ENCODE assay signal across 8 cellular contexts in the genomic region with DNA sequence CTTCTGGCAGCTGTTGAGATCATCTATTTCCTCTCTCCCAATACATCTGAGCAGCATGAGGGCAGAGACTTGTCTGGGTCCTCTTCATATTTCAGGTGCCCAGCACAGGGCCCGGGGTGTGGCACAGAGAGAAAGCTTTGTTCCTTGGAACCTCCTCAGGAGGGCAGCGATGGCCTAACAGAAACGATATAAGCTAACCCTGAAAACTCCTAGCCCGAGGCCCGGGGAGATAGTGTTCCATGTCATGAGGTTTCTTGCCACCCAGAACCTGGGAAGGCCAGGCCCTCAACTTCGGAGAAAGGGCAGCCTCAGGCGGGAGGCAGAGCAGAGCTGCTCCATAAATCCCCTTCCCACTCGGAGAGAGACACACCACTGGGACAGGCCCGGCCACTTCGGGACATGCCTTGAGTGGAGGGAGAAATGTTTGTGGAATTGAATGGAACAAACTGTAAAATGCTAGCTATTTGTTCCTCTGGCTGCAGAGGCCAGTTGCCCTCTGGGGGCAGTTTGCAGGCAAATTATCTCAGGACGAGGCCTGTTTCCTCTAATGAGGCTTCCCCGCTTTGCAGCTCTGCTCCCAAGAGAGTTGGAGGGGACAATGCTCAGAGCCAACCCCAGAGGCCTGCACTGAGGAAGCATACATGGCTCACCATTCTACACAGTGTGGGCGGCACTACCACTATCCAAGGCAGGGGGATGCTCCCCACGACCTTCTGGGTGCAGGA. TPM values are rescaled to one million over a fixed set of nuclear protein-coding genes. Genes with fewer than 3 reads are reported as not detected.
A peak's percentile ranks its signal among the peaks of the same experiment; 100 is the strongest.
DNase-seq lines count a peak whose midpoint lies in the region; ATAC-seq and TF ChIP-seq lines count a peak whose summit lies in the region.

No MANE protein-coding gene starts in this region.

- H3K4me1 ChIP-seq in Peyer's patch = peaks cover 24 to 98% (median 37%) of the 10 kb centered on the region in 4 donors
- peaks cover 98 to 100% (median 100%) of the 10 kb centered on the region in 4 donors for H3K4me1 ChIP-seq in esophagus muscularis mucosa
- H3K4me1 ChIP-seq in gastrocnemius medialis = peaks cover 41 to 57% of the 10 kb centered on the region in 2 donors

- TF ChIP-seq POLR2A in Peyer's patch (IDR thresholded peaks at IDR 0.05) (no peak), esophagus muscularis mucosa (IDR thresholded peaks at IDR 0.05; ENCODE audit: low read depth) (no peak), gastrocnemius medialis (IDR thresholded peaks at IDR 0.05) (no peak)

- intact Hi-C loops in esophagus muscularis mucosa (cut with DNase I) = no loop called here
- intact Hi-C loops in gastrocnemius medialis (cut with DNase I; ENCODE audit: low total_unique reads) = no loop called here

- no peak for TF ChIP-seq CTCF in Peyer's patch (IDR thresholded peaks at IDR 0.05)
- no peak for TF ChIP-seq CTCF in esophagus muscularis mucosa (IDR thresholded peaks at IDR 0.05)
- no peak for TF ChIP-seq CTCF in gastrocnemius medialis (IDR thresholded peaks at IDR 0.05 in 4 of 5, conservative IDR thresholded peaks at IDR 0.05 in 1 of 5)

- no peak for TF ChIP-seq EP300 in esophagus muscularis mucosa (IDR thresholded peaks at IDR 0.05)

- no peaks in the 10 kb centered on the region for H3K27me3 ChIP-seq in Peyer's patch
- H3K27me3 ChIP-seq in esophagus muscularis mucosa = no peaks in the 10 kb centered on the region
- H3K27me3 ChIP-seq in gastrocnemius medialis = no peaks in the 10 kb centered on the region

- 18% methylated on average over 11 of the region's 14 CpGs for WGBS in esophagus muscularis mucosa

- peak overlapping the region; percentile 41 to 95 (median 83) for H3K27ac ChIP-seq in Peyer's patch
- H3K27ac ChIP-seq in esophagus muscularis mucosa (replicated peaks in 1 of 4) = peak overlapping the region; percentile 95 to 98 (median 97)
- H3K27ac ChIP-seq in gastrocnemius medialis = peak overlapping the region; percentile 50 to 69 (median 63)

- H3K9me3 ChIP-seq in Peyer's patch (no peaks in the 10 kb centered on the region), esophagus muscularis mucosa (no peaks in the 10 kb centered on the region), gastrocnemius medialis (no peaks in the 10 kb centered on the region)

- H3K4me3 ChIP-seq in Peyer's patch (peak overlapping the region in 1 of 4 donors; percentile 9), esophagus muscularis mucosa (peak overlapping the region in 3 of 4 donors; percentile 1 to 10 (median 7)), gastrocnemius medialis (no peak overlapping the region)

- DNase-seq in NCI-H1092 treated with DMSO at 0.1 percent for 48 hours (lab: John Stamatoyannopoulos, UW) (peak; percentile 43), NCI-H1092 (lab: John Stamatoyannopoulos, UW) (no peak), Peyer's patch (peak in 2 of 3 donors; percentile 50 to 51), esophagus muscularis mucosa (ENCODE audit: extremely low spot score) (no peak), gastrocnemius medialis (no peak), NCI-H510A treated with DMSO at 0.1 percent for 48 hours (lab: John Stamatoyannopoulos, UW) (no peak)

- in situ Hi-C loops in gastrocnemius medialis (cut with MboI; ENCODE audit: low sequenced_read_pairs in 4 of 4) = loop anchor here in 1 of 4 donors (5.0 kb wide), 1 partner anchor 47 kb away; no protein-coding TSS in a partner anchor

- H3K36me3 ChIP-seq in Peyer's patch (no peaks in the 10 kb centered on the region), esophagus muscularis mucosa (no peaks in the 10 kb centered on the region), gastrocnemius medialis (no peaks in the 10 kb centered on the region)

- ATAC-seq in gastrocnemius medialis (peak in 1 of 2 donors; percentile 15), HG03571 (IDR thresholded peaks at IDR 0.05; ENCODE audit: unreplicated experiment) (no peak), HG02798 (IDR thresholded peaks at IDR 0.05; ENCODE audit: poor library complexity, unreplicated experiment) (no peak)

RNA-seq across cellular contexts. Expression of a gene that starts 11.6 kb away (rescaled TPM):
- total RNA-seq in Peyer's patch (100 to 1,000 TPM in 2 of 4 donors, 10 to 100 TPM in 2; 45.4 to 136 (median 90.6) TPM), esophagus muscularis mucosa (100 to 1,000 TPM in 1 of 4 donors, 10 to 100 TPM in 3; 41.1 to 102 (median 76.7) TPM), gastrocnemius medialis (10 to 100 TPM in 1 of 4 donors, 1 to 10 TPM in 3; 4.3 to 11.8 (median 5.4) TPM)

RNA-seq across cellular contexts. Expression of a gene that starts 59.5 kb away (rescaled TPM):
- total RNA-seq in Peyer's patch (1,000 to 10,000 TPM in 1 of 4 donors, 100 to 1,000 TPM in 3; 505 to 1,121 (median 614) TPM), esophagus muscularis mucosa (1,000 to 10,000 TPM in 3 of 4 donors, 100 to 1,000 TPM in 1; 879 to 1,878 (median 1,387) TPM), gastrocnemius medialis (100 to 1,000 TPM; 572 to 979 (median 746) TPM)

Comparison
In these comparisons a context has a peak if more than half of its experiments do, and no peak if none do; other contexts are left out.
1. DNase-seq: peak in NCI-H1092 treated with DMSO at 0.1 percent for 48 hours (single experiment) and Peyer's patch (2 of 3); none in NCI-H1092 (single experiment), esophagus muscularis mucosa (single experiment), gastrocnemius medialis (0 of 2) and NCI-H510A treated with DMSO at 0.1 percent for 48 hours (single experiment).
2. H3K4me3 ChIP-seq: peak in esophagus muscularis mucosa (3 of 4); none in gastrocnemius medialis (0 of 4).
3. Peak in every context shown above with its lines, with median percentiles within 50 percentile points of each other: H3K27ac ChIP-seq.